9 cellular contexts compared by ENCODE assay signal in the genomic region with DNA sequence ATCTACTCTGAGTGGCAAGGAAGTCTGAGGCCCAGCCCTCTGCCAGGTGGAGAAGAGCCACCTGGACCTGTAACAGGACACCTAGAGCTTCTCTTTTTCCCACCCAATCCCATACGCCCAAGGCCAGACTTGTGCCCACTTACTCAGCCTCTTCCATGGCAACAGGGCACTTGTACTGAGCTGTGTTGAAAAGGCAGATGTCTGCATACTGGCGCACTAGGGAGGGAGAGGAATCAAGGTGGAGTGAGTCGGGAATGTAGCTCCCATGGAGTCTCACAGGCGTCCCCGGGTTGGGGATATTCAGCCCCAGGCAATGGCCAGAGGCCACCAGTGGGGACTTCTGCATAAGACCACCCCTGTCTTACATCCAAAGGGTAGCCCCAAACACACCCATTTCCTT. TPM values are rescaled to one million over a fixed set of nuclear protein-coding genes. Genes with fewer than 3 reads are reported as not detected.
A peak's percentile ranks its signal among the peaks of the same experiment; 100 is the strongest.
DNase-seq lines count a peak whose midpoint lies in the region; ATAC-seq and TF ChIP-seq lines count a peak whose summit lies in the region.
"Had no signal": no experiment of that assay in that cellular context is flagged by ENCODE, and none has a peak within 500 bp of the region (broad histone marks: within the 10 kb centered on the region; RNA-seq: fewer than 3 reads in every experiment).

No MANE protein-coding gene starts in this region.

- H3K36me3 Mint-ChIP-seq in activated T-helper 1 cell treated with anti-CD3 and anti-CD28 coated beads, Interleukin-12 subunit alpha, Interleukin-12 subunit beta, Interleukin-2, Interleukin-4 antibody, amounts not matched to agents 30 ng/mL and 10 ng/mL and 1 ng/mL, durations not matched to agents 14 hours and 24 hours and 36 hours (ENCODE audit: low read depth) = peaks cover 21% of the 10 kb centered on the region

- H3K27ac Mint-ChIP-seq in activated T-helper 1 cell treated with anti-CD3 and anti-CD28 coated beads, Interleukin-12 subunit alpha, Interleukin-12 subunit beta, Interleukin-2, Interleukin-4 antibody, amounts not matched to agents 30 ng/mL and 10 ng/mL and 1 ng/mL, durations not matched to agents 14 hours and 24 hours and 36 hours = peak overlapping the region; percentile 95

- peak overlapping the region; percentile 92 for H3K27ac ChIP-seq in neutrophil

- TF ChIP-seq CTCF in neutrophil (IDR thresholded peaks at IDR 0.05) = no peak

- no peaks in the 10 kb centered on the region for H3K27me3 Mint-ChIP-seq in activated T-helper 1 cell treated with anti-CD3 and anti-CD28 coated beads, Interleukin-12 subunit alpha, Interleukin-12 subunit beta, Interleukin-2, Interleukin-4 antibody, amounts not matched to agents 30 ng/mL and 10 ng/mL and 1 ng/mL, durations not matched to agents 14 hours and 24 hours and 36 hours (ENCODE audit: insufficient read depth)

- H3K4me1 Mint-ChIP-seq in activated T-helper 1 cell treated with anti-CD3 and anti-CD28 coated beads, Interleukin-12 subunit alpha, Interleukin-12 subunit beta, Interleukin-2, Interleukin-4 antibody, amounts not matched to agents 30 ng/mL and 10 ng/mL and 1 ng/mL, durations not matched to agents 14 hours and 24 hours and 36 hours (ENCODE audit: low read depth) = peaks cover 39% of the 10 kb centered on the region

- POLR2A ChIA-PET in HEK293T (lab: Yijun Ruan, JAX) = interaction anchor here (1.3 kb wide), 1 partner anchor 35 kb away, joined by 3 read pairs; no protein-coding TSS in a partner anchor

- H3K4me3 ChIP-seq in neutrophil (ENCODE audit: low read depth in 1 of 2, low read length in 1 of 2) = no peak overlapping the region

- H3K4me1 ChIP-seq in neutrophil (ENCODE audit: control insufficient read depth in 1 of 2, insufficient read depth in 1 of 2, low read depth in 1 of 2, low read length in 1 of 2) = peaks cover 50 to 63% of the 10 kb centered on the region in 2 experiments

- DNase-seq in DMS79 treated with DMSO at 0.1 percent for 48 hours (lab: John Stamatoyannopoulos, UW) (peak; percentile 100), NCI-H1930 (lab: John Stamatoyannopoulos, UW) (peak; percentile 9 to 16), DMS114 treated with DMSO at 0.1 percent for 48 hours (lab: John Stamatoyannopoulos, UW; ENCODE audit: unreplicated experiment) (no peak), HEK293T (ENCODE audit: extremely low spot score) (no peak)
- no peak for DNase-seq in activated T-helper 1 cell treated with anti-CD3 and anti-CD28 coated beads, Interleukin-12 subunit alpha, Interleukin-12 subunit beta, Interleukin-2, Interleukin-4 antibody, amounts not matched to agents 30 ng/mL and 10 ng/mL and 1 ng/mL, durations not matched to agents 14 hours and 24 hours and 36 hours (ENCODE audit: low spot score)
- DNase-seq: activated gamma-delta T cell had no signal

- no peaks in the 10 kb centered on the region for H3K9me3 ChIP-seq in neutrophil

- peaks cover 52% of the 10 kb centered on the region for H3K36me3 ChIP-seq in neutrophil

- H3K9me3 Mint-ChIP-seq in activated T-helper 1 cell treated with anti-CD3 and anti-CD28 coated beads, Interleukin-12 subunit alpha, Interleukin-12 subunit beta, Interleukin-2, Interleukin-4 antibody, amounts not matched to agents 30 ng/mL and 10 ng/mL and 1 ng/mL, durations not matched to agents 14 hours and 24 hours and 36 hours = no peaks in the 10 kb centered on the region

- CTCF ChIA-PET in HEK293T (lab: Yijun Ruan, JAX) = interaction anchor here (1.6 kb wide), 1 partner anchor 113 kb away, joined by 3 read pairs; no protein-coding TSS in a partner anchor

- H3K27me3 ChIP-seq in neutrophil = no peaks in the 10 kb centered on the region

- intact Hi-C loops in activated T-helper 1 cell treated with anti-CD3 and anti-CD28 coated beads, Interleukin-12 subunit alpha, Interleukin-12 subunit beta, Interleukin-2, Interleukin-4 antibody, amounts not matched to agents 30 ng/mL and 10 ng/mL and 1 ng/mL, durations not matched to agents 14 hours and 24 hours and 36 hours (cut with micrococcal nuclease) = no loop called here

- no peak for ATAC-seq in HG03095 (IDR thresholded peaks at IDR 0.05; ENCODE audit: unreplicated experiment)

- H3K4me3 Mint-ChIP-seq in activated T-helper 1 cell treated with anti-CD3 and anti-CD28 coated beads, Interleukin-12 subunit alpha, Interleukin-12 subunit beta, Interleukin-2, Interleukin-4 antibody, amounts not matched to agents 30 ng/mL and 10 ng/mL and 1 ng/mL, durations not matched to agents 14 hours and 24 hours and 36 hours = no peak overlapping the region

TF ChIP-seq in HEK293T, 16 proteins besides CTCF, POLR2A, EP300 and RAD21:
- TF ChIP-seq ELF4 (IDR thresholded peaks at IDR 0.05) (no peak), ZNF384 (IDR thresholded peaks at IDR 0.05) (no peak), LEF1 (IDR thresholded peaks at IDR 0.05; ENCODE audit: borderline replicate concordance) (no peak), CTBP1 (IDR thresholded peaks at IDR 0.05; ENCODE audit: borderline replicate concordance) (no peak), FOXA1 (IDR thresholded peaks at IDR 0.05) (no peak), NFRKB (IDR thresholded peaks at IDR 0.05) (no peak), PKNOX1 (IDR thresholded peaks at IDR 0.05) (no peak), FOXM1 (IDR thresholded peaks at IDR 0.05; ENCODE audit: borderline replicate concordance) (no peak), ARNT (IDR thresholded peaks at IDR 0.05) (no peak), L3MBTL2 (conservative IDR thresholded peaks at IDR 0.05) (no peak), BHLHE40 (IDR thresholded peaks at IDR 0.05; ENCODE audit: borderline replicate concordance) (no peak), TARDBP (IDR thresholded peaks at IDR 0.05) (no peak), SUZ12 (IDR thresholded peaks at IDR 0.05) (no peak), HDGF (IDR thresholded peaks at IDR 0.05; ENCODE audit: borderline replicate concordance) (no peak), FOXK2 (IDR thresholded peaks at IDR 0.05) (no peak)

RNA-seq across cellular contexts. Expression of gene TPBGL, which starts 36.1 kb away (rescaled TPM):
- total RNA-seq in activated T-helper 1 cell treated with anti-CD3 and anti-CD28 coated beads, Interleukin-12 subunit alpha, Interleukin-12 subunit beta, Interleukin-2, Interleukin-4 antibody, amounts not matched to agents 30 ng/mL and 10 ng/mL and 1 ng/mL, durations not matched to agents 14 hours and 24 hours and 36 hours = 0.34 and 0.47 TPM in 2 replicates
- total RNA-seq: endothelial cell of umbilical vein had no signal

Comparison
In these comparisons a context has a peak if more than half of its experiments do, and no peak if none do; other contexts are left out.
1. DNase-seq: peak in DMS79 treated with DMSO at 0.1 percent for 48 hours (single experiment) and NCI-H1930 (2 of 2); none in activated T-helper 1 cell treated with anti-CD3 and anti-CD28 coated beads, Interleukin-12 subunit alpha, Interleukin-12 subunit beta, Interleukin-2, Interleukin-4 antibody, amounts not matched to agents 30 ng/mL and 10 ng/mL and 1 ng/mL, durations not matched to agents 14 hours and 24 hours and 36 hours (single experiment), DMS114 treated with DMSO at 0.1 percent for 48 hours (single experiment) and HEK293T (single experiment).